ENCODE assay signal across 15 cellular contexts in genomic region chr21:41958886-41959563, GRCh38. TPM values are rescaled to one million over a fixed set of nuclear protein-coding genes. Genes with fewer than 3 reads are reported as not detected.
DNase-seq lines count a peak whose midpoint lies in the region; ATAC-seq, FAIRE-seq and TF ChIP-seq lines count a peak whose summit lies in the region.
"Had no signal": no experiment of that assay in that cellular context is flagged by ENCODE, and none has a peak within 500 bp of the region (broad histone marks: within the 10 kb centered on the region; RNA-seq: fewer than 3 reads in every experiment).

No MANE protein-coding gene starts in this region.

- H3K27ac ChIP-seq in Panc1 (ENCODE audit: low read length) (peak overlapping the region; percentile 51; the same call in 1 of the 2 replicates), gastrocnemius medialis (peak overlapping the region in 3 of 4 donors; percentile 51 to 62 (median 60))
- H3K27ac ChIP-seq: hepatocyte, VCaP had no signal

- DNase-seq in GM13976 (ENCODE audit: low spot score) = peak; percentile 24
- no peak for DNase-seq in Panc1 (ENCODE audit: low read depth, low spot score)
- peak in 1 of 2 donors; percentile 55 for DNase-seq in gastrocnemius medialis
- no peak for DNase-seq in stimulated activated CD4-positive, alpha-beta T cell treated with anti-CD3 and anti-CD28 coated beads, Interleukin-15, amount 100 ng/mL, for 24 hours
- DNase-seq in frontal cortex (ENCODE audit: low spot score in 2 of 2) = no peak
- no peak for DNase-seq in stimulated activated naive CD4-positive, alpha-beta T cell (lab: John Stamatoyannopoulos, UW)
- DNase-seq: CD4-positive, CD25-positive, alpha-beta regulatory T cell; occipital lobe; stimulated activated CD4-positive, alpha-beta T cell treated with anti-CD3 and anti-CD28 coated beads, Interleukin-1b, Interleukin-23, amount 100 ng/mL, for 48 hours; stimulated activated naive CD4-positive, alpha-beta T cell treated with Interleukin-2 at 50 U/mL for 16 hours had no signal

- H3K9me3 ChIP-seq in Panc1 (ENCODE audit: control insufficient read depth, insufficient read depth, low read depth, low read length) = no peaks in the 10 kb centered on the region
- H3K9me3 ChIP-seq in gastrocnemius medialis = no peaks in the 10 kb centered on the region

- BruUV-seq in Panc1 (replicated peaks; lab: Mats Ljungman, UMichigan) = no TSS peak

- TF ChIP-seq POLR2A in gastrocnemius medialis (IDR thresholded peaks at IDR 0.05) = no peak

- ATAC-seq in Panc1 = no peak
- ATAC-seq in esophagus mucosa = peak; percentile 78
- no peak for ATAC-seq in gastrocnemius medialis
- no peak for ATAC-seq in HG02870 (IDR thresholded peaks at IDR 0.05; ENCODE audit: unreplicated experiment)

- no peak for TF ChIP-seq CTCF in GM13976 (IDR thresholded peaks at IDR 0.05; ENCODE audit: borderline replicate concordance, control extremely low read depth, extremely low read depth, insufficient read depth, missing control alignments)
- TF ChIP-seq CTCF in Panc1 (IDR thresholded peaks at IDR 0.05) = no peak
- TF ChIP-seq CTCF in gastrocnemius medialis (IDR thresholded peaks at IDR 0.05 in 4 of 5, conservative IDR thresholded peaks at IDR 0.05 in 1 of 5) = no peak

- H3K27me3 ChIP-seq in Panc1 (ENCODE audit: control insufficient read depth, insufficient read depth, low read length) = no peaks in the 10 kb centered on the region
- no peaks in the 10 kb centered on the region for H3K27me3 ChIP-seq in gastrocnemius medialis
- H3K27me3 ChIP-seq: hepatocyte had no signal

- H3K4me3 ChIP-seq in Panc1 (ENCODE audit: low read depth in 2 of 2, low read length in 2 of 2) = no peak overlapping the region
- no peak overlapping the region for H3K4me3 ChIP-seq in gastrocnemius medialis
- H3K4me3 ChIP-seq: hepatocyte, lung had no signal

- peaks cover 23% of the 10 kb centered on the region for H3K4me1 ChIP-seq in Panc1 (ENCODE audit: control insufficient read depth, insufficient read depth, low read length)
- H3K4me1 ChIP-seq in gastrocnemius medialis = peaks cover 22 to 25% of the 10 kb centered on the region in 2 donors

- no peak for FAIRE-seq in frontal cortex (lab: Jason Lieb, UNC)

- intact Hi-C loops in Panc1 (cut with micrococcal nuclease; ENCODE audit: unreplicated experiment) = no loop called here
- intact Hi-C loops in gastrocnemius medialis (cut with DNase I; ENCODE audit: low total_unique reads) = loop anchor here (5.0 to 10.0 kb wide), 3 partner anchors 82 to 276 kb away; partner anchors contain the start of gene PRDM15

- POLR2A ChIA-PET in Panc1 (lab: Charles Lee) = no interaction called here

- CTCF ChIA-PET in Panc1 (lab: Charles Lee) = no interaction called here

- in situ Hi-C loops in GM13976 (cut with MboI; ENCODE audit: low sequenced_read_pairs, unreplicated experiment) (no loop called here), Panc1 (cut with HindIII; ENCODE audit: low pct_unique_long_range_greater_than_20kb, low sequenced_read_pairs) (no loop called here), gastrocnemius medialis (cut with MboI; ENCODE audit: low sequenced_read_pairs in 4 of 4) (no loop called here)

- H3K36me3 ChIP-seq in Panc1 (ENCODE audit: control insufficient read depth, insufficient read depth, low read length) (no peaks in the 10 kb centered on the region), gastrocnemius medialis (no peaks in the 10 kb centered on the region)

RNA-seq across cellular contexts. Expression of gene C2CD2, which starts 5.2 kb away (rescaled TPM):
- total RNA-seq in Panc1 (2021; ENCODE audit: unreplicated experiment) (14.0 TPM), esophagus mucosa (11.4 TPM), gastrocnemius medialis (1 to 10 TPM; 1.7 to 7.2 (median 2.4) TPM), frontal cortex (9.4 TPM)
- polyA plus RNA-seq in Panc1 (2012; ENCODE audit: insufficient read length) = 6.6 TPM

RNA-seq across cellular contexts. Expression of gene ZBTB21, which starts 51.1 kb away (rescaled TPM):
- total RNA-seq in Panc1 (2021; ENCODE audit: unreplicated experiment) = 17.9 TPM
- polyA plus RNA-seq in Panc1 (2012; ENCODE audit: insufficient read length) = 5.7 TPM
- total RNA-seq in esophagus mucosa = 8.7 TPM
- 1 to 10 TPM; 1.9 to 5.0 (median 4.0) TPM for total RNA-seq in gastrocnemius medialis
- 11.8 TPM for total RNA-seq in frontal cortex
